In the genomic region with DNA sequence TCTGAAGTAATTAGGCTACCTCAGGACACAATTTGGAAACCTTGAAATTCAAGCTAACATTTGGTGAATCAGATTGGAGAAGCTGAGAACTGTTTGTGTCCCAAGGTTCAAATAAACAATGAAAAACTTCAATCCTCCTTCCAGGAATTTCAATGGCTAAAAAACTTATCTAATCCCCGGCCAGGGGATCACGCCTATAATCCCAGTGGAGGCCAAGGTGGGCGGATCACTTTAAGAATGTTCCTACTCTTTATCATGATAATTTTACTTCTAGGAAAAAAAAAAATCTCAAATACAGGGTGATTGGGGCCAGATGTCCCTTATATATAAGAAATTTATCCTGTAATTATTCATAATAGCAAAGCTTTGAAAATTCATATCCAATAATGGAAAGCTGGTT, we compare ENCODE assay signal across 24 cellular contexts.
"Had no signal": no experiment of that assay in that cellular context is flagged by ENCODE, and none has a peak within 500 bp of the region (broad histone marks: within the 10 kb centered on the region; RNA-seq: fewer than 3 reads in every experiment).

No MANE protein-coding gene starts in this region.

- ATAC-seq: effector memory CD8-positive, alpha-beta T cell; esophagus mucosa; foreskin keratinocyte; gastrocnemius medialis; gastroesophageal sphincter; heart left ventricle; heart right ventricle had no signal

- H3K9me3 ChIP-seq: colonic mucosa, esophagus squamous epithelium, gastrocnemius medialis had no signal

- H3K27ac ChIP-seq: colonic mucosa, coronary artery, dorsolateral prefrontal cortex, epithelial cell of prostate, esophagus muscularis mucosa, esophagus squamous epithelium, foreskin keratinocyte, gastrocnemius medialis, gastroesophageal sphincter, heart left ventricle, heart right ventricle had no signal

- H3K4me1 ChIP-seq: colonic mucosa, esophagus muscularis mucosa, esophagus squamous epithelium, gastrocnemius medialis, gastroesophageal sphincter, heart left ventricle, heart right ventricle had no signal

- H3K4me3 ChIP-seq: colonic mucosa, coronary artery, dorsolateral prefrontal cortex, esophagus muscularis mucosa, esophagus squamous epithelium, gastrocnemius medialis, gastroesophageal sphincter, heart left ventricle, heart right ventricle had no signal

- DNase-seq: colonic mucosa; cortex of kidney; dermis blood vessel endothelial cell; dorsolateral prefrontal cortex; effector CD4-positive, alpha-beta T cell; effector CD8-positive, alpha-beta T cell; effector memory CD4-positive, alpha-beta T cell; effector memory CD8-positive, alpha-beta T cell; endodermal cell; erythroblast; esophagus squamous epithelium; foreskin fibroblast; foreskin keratinocyte; foreskin melanocyte; gastrocnemius medialis; glutamatergic neuron; head of caudate nucleus; heart left ventricle; heart right ventricle had no signal

- H3K36me3 ChIP-seq: colonic mucosa, esophagus muscularis mucosa, esophagus squamous epithelium, gastrocnemius medialis, gastroesophageal sphincter, heart left ventricle, heart right ventricle had no signal

- H3K27me3 ChIP-seq: colonic mucosa, dorsolateral prefrontal cortex, esophagus muscularis mucosa, esophagus squamous epithelium, foreskin keratinocyte, gastrocnemius medialis, gastroesophageal sphincter had no signal
